Comparison of ENCODE assay signal across 7 cellular contexts in the genomic region with DNA sequence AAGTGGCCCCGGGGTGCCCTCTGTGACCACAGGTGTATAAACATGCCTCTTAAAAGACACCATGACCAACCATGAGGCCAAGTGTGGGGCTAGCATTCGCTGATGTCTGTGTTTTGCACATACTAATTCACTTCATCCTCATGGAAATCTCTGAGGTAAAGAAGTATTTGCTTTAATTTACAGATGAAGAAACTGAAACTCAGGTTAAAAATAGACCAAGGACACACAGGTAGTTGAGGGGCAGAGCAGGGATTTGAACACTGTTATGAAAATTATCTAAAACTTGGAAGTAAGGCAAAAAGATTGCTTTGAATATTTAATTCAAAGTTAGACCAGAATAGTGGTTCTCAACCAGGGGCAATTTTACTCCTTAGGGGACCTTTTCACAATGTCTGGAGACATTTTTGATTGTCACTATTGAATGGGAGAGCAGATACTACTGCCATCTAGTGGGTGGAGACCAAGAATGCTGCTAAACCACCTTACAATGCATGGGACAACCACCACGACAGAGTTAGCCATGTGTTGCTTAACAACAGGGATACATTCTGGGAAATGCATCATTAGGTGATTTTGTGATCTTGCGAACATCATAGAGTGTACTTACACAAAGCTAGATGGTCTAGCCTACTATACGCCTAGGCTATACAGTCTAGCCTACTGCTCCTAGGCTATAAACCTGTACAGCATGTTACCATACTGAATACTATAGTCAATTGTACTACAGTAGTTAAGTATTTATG. TPM values are rescaled to one million over a fixed set of nuclear protein-coding genes. Genes with fewer than 3 reads are reported as not detected.
DNase-seq lines count a peak whose midpoint lies in the region; ATAC-seq and TF ChIP-seq lines count a peak whose summit lies in the region.

No MANE protein-coding gene starts in this region.

- H3K36me3 ChIP-seq in OCI-LY1 (ENCODE audit: insufficient read depth, low read length) (no peaks in the 10 kb centered on the region; the same call in 1 of the 2 replicates), ascending aorta (no peaks in the 10 kb centered on the region)

- no peak overlapping the region for H3K9ac ChIP-seq in OCI-LY1 (ENCODE audit: low read length)

- H3K4me3 ChIP-seq in OCI-LY1 (ENCODE audit: low read depth, low read length, poor library complexity, severe bottlenecking) (no peak overlapping the region), ascending aorta (no peak overlapping the region)

- peak; percentile 82 for TF ChIP-seq CTCF in OCI-LY1 (IDR thresholded peaks at IDR 0.05; ENCODE audit: low read length)
- peak; percentile 33 to 69 (median 55) for TF ChIP-seq CTCF in ascending aorta (IDR thresholded peaks at IDR 0.05)

- peaks cover 6% of the 10 kb centered on the region; the same call in 1 of the 2 replicates for H3K9me3 ChIP-seq in OCI-LY1 (ENCODE audit: low read length)
- no peaks in the 10 kb centered on the region for H3K9me3 ChIP-seq in ascending aorta

- no peaks in the 10 kb centered on the region for H3F3A ChIP-seq in OCI-LY1 (ENCODE audit: insufficient read depth, low read length)

- H4K20me1 ChIP-seq in OCI-LY1 (ENCODE audit: insufficient read depth, low read length): no peaks in the 10 kb centered on the region

- H3K4me1 ChIP-seq in OCI-LY1 (ENCODE audit: insufficient read depth, low read length, severe bottlenecking): no peaks in the 10 kb centered on the region
- H3K4me1 ChIP-seq in ascending aorta: no peaks in the 10 kb centered on the region

- H3K27ac ChIP-seq in OCI-LY1 (ENCODE audit: low read depth, low read length, poor library complexity, severe bottlenecking) (no peak overlapping the region), ascending aorta (no peak overlapping the region)

- no peak overlapping the region for H3K4me2 ChIP-seq in OCI-LY1 (ENCODE audit: low read length)

- in situ Hi-C loops in G401 (cut with HindIII; ENCODE audit: low sequenced_read_pairs): no loop called here

- H3K27me3 ChIP-seq in OCI-LY1 (ENCODE audit: insufficient read depth, low read length): 0 out of 2 replicates have a peak, but pooled peaks cover 4% of the 10 kb centered on the region
- H3K27me3 ChIP-seq in ascending aorta: no peaks in the 10 kb centered on the region

- peak; percentile 87 for DNase-seq in G401 (ENCODE audit: low spot score)
- DNase-seq in HT1080 (ENCODE audit: low read depth): peak; percentile 47
- DNase-seq in ascending aorta (ENCODE audit: low spot score in 2 of 2): no peak
- DNase-seq in iPS-NIHi11 (ENCODE audit: low spot score): peak; percentile 68
- DNase-seq in stimulated activated CD4-positive, alpha-beta T cell treated with anti-CD3 and anti-CD28 coated beads, Interleukin-4, amount 100 ng/mL, for 24 hours: peak; percentile 54

- peak; percentile 65 for ATAC-seq in GM21367 (IDR thresholded peaks at IDR 0.05; ENCODE audit: unreplicated experiment)

- H3K9me2 ChIP-seq in OCI-LY1 (ENCODE audit: low read depth, low read length): no peaks in the 10 kb centered on the region

- H3K79me2 ChIP-seq in OCI-LY1 (ENCODE audit: insufficient read depth, low read length): no peaks in the 10 kb centered on the region

- intact Hi-C loops in ascending aorta (cut with DNase I): no loop called here

- no peak overlapping the region for H2AFZ ChIP-seq in OCI-LY1 (ENCODE audit: low read length)

RNA-seq across cellular contexts. Expression of gene FXN, which starts 8.0 kb away (rescaled TPM):
- total RNA-seq in G401 (2014; rRNA removed; shearing (Covaris generic)): 8.7 and 29.9 TPM in 2 replicates
- total RNA-seq in HT1080 (2014; rRNA removed; shearing (Covaris generic)): 8.4 and 31.9 TPM in 2 replicates
- 36.6 and 38.9 TPM in 2 replicates for polyA plus RNA-seq in HT1080 (2015; cell fraction: cytosol; rRNA removed)
- 12.3 and 16.7 TPM in 2 replicates for polyA plus RNA-seq in HT1080 (2015; cell fraction: nucleus; rRNA removed)
- not detected for total RNA-seq in ascending aorta

RNA-seq across cellular contexts. Expression of gene PRKACG, which starts 13.6 kb away (rescaled TPM):
- total RNA-seq in G401 (2014; rRNA removed; shearing (Covaris generic)): not detected in 2 replicates
- total RNA-seq in HT1080 (2014; rRNA removed; shearing (Covaris generic)): not detected in 2 replicates
- polyA plus RNA-seq in HT1080 (2015; cell fraction: cytosol; rRNA removed): not detected in 2 replicates
- polyA plus RNA-seq in HT1080 (2015; cell fraction: nucleus; rRNA removed): not detected in 2 replicates
- not detected for total RNA-seq in ascending aorta

Comparison
In these comparisons a context has a peak if more than half of its experiments do, and no peak if none do; other contexts are left out.
1. DNase-seq: peak in G401 (single experiment), HT1080 (single experiment), iPS-NIHi11 (single experiment) and stimulated activated CD4-positive, alpha-beta T cell treated with anti-CD3 and anti-CD28 coated beads, Interleukin-4, amount 100 ng/mL, for 24 hours (single experiment); none in ascending aorta (0 of 2).